In genomic region chr2:205787761-205788160, GRCh38 we compare ENCODE assay signal across 21 cellular contexts.
"Had no signal": no experiment of that assay in that cellular context is flagged by ENCODE, and none has a peak within 500 bp of the region (broad histone marks: within the 10 kb centered on the region; RNA-seq: fewer than 3 reads in every experiment).

No MANE protein-coding gene starts in this region.

- FAIRE-seq: colon, endothelial cell of umbilical vein, keratinocyte, TTC549 had no signal

- H3K27me3 ChIP-seq: adrenal gland, breast epithelium, heart left ventricle, neural progenitor cell, SJSA1 had no signal

- H3K9ac ChIP-seq: neural progenitor cell had no signal

- DNase-seq: activated CD8-positive, alpha-beta memory T cell treated with anti-CD3 and anti-CD28 coated beads for 24 hours; activated CD8-positive, alpha-beta memory T cell treated with anti-CD3 and anti-CD28 coated beads, Interleukin-2, amount 50 U/mL, for 4 hours; activated T-cell treated with anti-CD3 and anti-CD28 coated beads, Interleukin-2, amount 50 U/mL, for 24 hours; adrenal gland; effector memory CD4-positive, alpha-beta T cell; heart left ventricle; mucosa of descending colon; naive thymus-derived CD4-positive, alpha-beta T cell; posterior cingulate gyrus; stimulated activated CD4-positive, alpha-beta T cell treated with anti-CD3 and anti-CD28 coated beads, Interleukin-4, amount 100 ng/mL, for 4 hours; T-helper 1 cell; trophoblast cell had no signal

- H3K4me3 ChIP-seq: adrenal gland, breast epithelium, heart left ventricle, mucosa of descending colon, neural progenitor cell, SJSA1 had no signal

- H3K9me3 ChIP-seq: adrenal gland, breast epithelium, heart left ventricle, mucosa of descending colon, SJSA1 had no signal

- H3K27ac ChIP-seq: breast epithelium, neural progenitor cell, SJSA1 had no signal

- ATAC-seq: activated T-helper 17 cell treated with anti-CD3 and anti-CD28 coated beads, Interleukin-2, amount 50 U/mL, for 72 hours; esophagus mucosa; mucosa of descending colon; naive thymus-derived CD4-positive, alpha-beta T cell had no signal

- H3K4me1 ChIP-seq: breast epithelium, neural progenitor cell had no signal

- H3K36me3 ChIP-seq: breast epithelium, neural progenitor cell, SJSA1 had no signal
